ENCODE assay signal across 8 cellular contexts in the genomic region with DNA sequence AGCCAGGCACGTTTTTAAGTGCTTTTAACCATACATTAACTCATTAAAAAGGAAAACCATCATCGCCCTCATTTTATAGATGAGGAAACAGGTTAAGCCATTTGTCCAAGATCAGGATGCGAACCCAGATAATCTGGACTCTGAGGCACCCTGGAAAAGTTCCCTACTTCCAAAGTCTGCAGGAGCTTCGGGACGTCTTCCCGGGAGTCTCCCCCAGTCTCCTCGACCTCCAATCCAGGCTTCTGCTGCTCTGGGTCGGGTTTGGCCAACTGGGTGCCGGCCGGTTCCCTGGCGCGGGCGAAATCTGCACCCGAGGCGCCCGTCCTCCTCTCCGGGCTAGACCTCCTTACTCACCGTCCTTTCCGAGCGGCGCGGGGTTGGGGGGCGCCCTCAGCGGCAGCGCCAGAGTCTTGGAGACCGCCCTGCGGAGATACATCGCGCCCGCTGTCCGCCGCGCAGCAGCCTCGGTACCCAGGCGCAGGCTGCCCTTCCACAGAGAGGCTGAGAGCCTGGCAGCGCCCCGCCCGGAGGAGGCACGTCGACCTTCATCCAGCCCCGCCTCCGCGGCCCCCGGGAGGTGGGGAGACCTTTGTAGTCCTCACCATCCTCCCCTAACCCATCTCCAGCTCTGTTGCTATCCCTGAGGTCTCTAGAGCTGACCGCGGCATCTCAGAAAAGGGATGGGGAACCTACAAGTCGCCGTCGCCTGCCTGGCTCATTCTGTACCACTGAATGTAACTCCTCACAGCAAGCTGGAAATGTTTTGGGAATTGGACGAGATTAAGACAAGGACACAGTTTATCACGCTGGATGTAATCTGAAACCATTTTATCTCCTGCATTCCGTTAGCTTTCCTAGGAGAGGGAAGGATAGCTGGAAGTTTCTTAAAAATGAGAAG. TPM values are rescaled to one million over a fixed set of nuclear protein-coding genes. Genes with fewer than 3 reads are reported as not detected.
DNase-seq lines count a peak whose midpoint lies in the region; ATAC-seq and TF ChIP-seq lines count a peak whose summit lies in the region.

A gene (minus strand): TSS at position 503 of the 898 bp plus-strand sequence. CDS start 67 bp downstream, at position 436.

- DNase-seq in SJSA1 (ENCODE audit: low read depth in 1 of 2, low spot score in 2 of 2) (no peak), choroid plexus epithelial cell (ENCODE audit: low read depth) (peak; percentile 28), left colon (peak in 1 of 2 donors; percentile 13), NCI-H1436 treated with DMSO at 0.1 percent for 48 hours (lab: John Stamatoyannopoulos, UW) (no peak), NCI-H1694 (lab: John Stamatoyannopoulos, UW) (no peak)
- DNase-seq in stimulated activated effector memory CD8-positive, alpha-beta T cell treated with anti-CD3 and anti-CD28 coated beads, Interleukin-12 subunit alpha, Interleukin-12 subunit beta, amount 100 ng/mL, for 72 hours (ENCODE audit: low spot score in 2 of 2) = peak in 1 of 2 donors; percentile 8

- no peak for TF ChIP-seq CTCF in choroid plexus epithelial cell (conservative IDR thresholded peaks at IDR 0.05; ENCODE audit: low read depth, low read length)

- no peak within 1 kb of the TSS for H3K27ac Mint-ChIP-seq in stimulated activated effector memory CD8-positive, alpha-beta T cell treated with anti-CD3 and anti-CD28 coated beads, Interleukin-12 subunit alpha, Interleukin-12 subunit beta, amount 100 ng/mL, for 72 hours

- H3K4me1 Mint-ChIP-seq in stimulated activated effector memory CD8-positive, alpha-beta T cell treated with anti-CD3 and anti-CD28 coated beads, Interleukin-12 subunit alpha, Interleukin-12 subunit beta, amount 100 ng/mL, for 72 hours = peaks cover 18% of the 10 kb centered on the region

- H3K36me3 ChIP-seq in SJSA1 = no peaks in the 10 kb centered on the region

- peak; percentile 54 for ATAC-seq in GM18909 (IDR thresholded peaks at IDR 0.05; ENCODE audit: poor library complexity, unreplicated experiment)
- ATAC-seq in left colon = peak; percentile 41
- ATAC-seq in stimulated activated effector memory CD8-positive, alpha-beta T cell treated with anti-CD3 and anti-CD28 coated beads, Interleukin-12 subunit alpha, Interleukin-12 subunit beta, amount 100 ng/mL, for 72 hours = peak; percentile 86
- ATAC-seq in HG03280 (IDR thresholded peaks at IDR 0.05; ENCODE audit: unreplicated experiment) = no peak

- no peaks in the 10 kb centered on the region for H3K27me3 ChIP-seq in SJSA1 (replicated peaks)

- H3K9me3 ChIP-seq in SJSA1 (replicated peaks) = no peaks in the 10 kb centered on the region

- no peaks in the 10 kb centered on the region for H3K4me1 ChIP-seq in SJSA1 (replicated peaks)

- intact Hi-C loops in left colon (cut with DNase I, micrococcal nuclease) = loop anchor here in 1 of 2 donors (10.0 kb wide), 1 partner anchor 55 kb away; no protein-coding TSS in a partner anchor

- H3K4me3 ChIP-seq in SJSA1 (peak within 1 kb of the TSS; percentile 26), choroid plexus epithelial cell (ENCODE audit: low read depth, low read length) (peak within 1 kb of the TSS; percentile 66)

- peak within 1 kb of the TSS; percentile 74 for H3K4me3 Mint-ChIP-seq in stimulated activated effector memory CD8-positive, alpha-beta T cell treated with anti-CD3 and anti-CD28 coated beads, Interleukin-12 subunit alpha, Interleukin-12 subunit beta, amount 100 ng/mL, for 72 hours

- no peak within 1 kb of the TSS for H3K27ac ChIP-seq in SJSA1

- no peaks in the 10 kb centered on the region for H3K36me3 Mint-ChIP-seq in stimulated activated effector memory CD8-positive, alpha-beta T cell treated with anti-CD3 and anti-CD28 coated beads, Interleukin-12 subunit alpha, Interleukin-12 subunit beta, amount 100 ng/mL, for 72 hours

- H3K9me3 Mint-ChIP-seq in stimulated activated effector memory CD8-positive, alpha-beta T cell treated with anti-CD3 and anti-CD28 coated beads, Interleukin-12 subunit alpha, Interleukin-12 subunit beta, amount 100 ng/mL, for 72 hours = no peaks in the 10 kb centered on the region

RNA-seq across cellular contexts. Expression of the gene that starts here (rescaled TPM):
- 1.6 and 6.1 TPM in 2 replicates for total RNA-seq in SJSA1 (2014; rRNA removed; shearing (Covaris generic))
- under 1 TPM in 1 of 2 donors, not detected in 1; 0.22 TPM for total RNA-seq in left colon

Comparison
In these comparisons a context has a peak if more than half of its experiments do, and no peak if none do; other contexts are left out.
1. Peak in ATAC-seq in left colon; RNA of the gene not detected or under 1 TPM.